8 cellular contexts compared by ENCODE assay signal in genomic region chr18:1663879-1664705, GRCh38.
A peak's percentile ranks its signal among the peaks of the same experiment; 100 is the strongest.
DNase-seq lines count a peak whose midpoint lies in the region; ATAC-seq and TF ChIP-seq lines count a peak whose summit lies in the region.

No MANE protein-coding gene starts in this region.

- no peak overlapping the region for H3K4me3 ChIP-seq in foreskin fibroblast (ENCODE audit: low read depth in 1 of 2, low read length in 2 of 2)

- peak; percentile 68 for ATAC-seq in GM18508 (IDR thresholded peaks at IDR 0.05; ENCODE audit: insufficient read depth, unreplicated experiment)
- peak; percentile 87 for ATAC-seq in HG03442 (IDR thresholded peaks at IDR 0.05; ENCODE audit: unreplicated experiment)

- peak; percentile 29 for TF ChIP-seq CTCF in foreskin fibroblast (IDR thresholded peaks at IDR 0.05; ENCODE audit: low read depth, low read length)
- peak; percentile 77 for TF ChIP-seq CTCF in progenitor cell of endocrine pancreas (IDR thresholded peaks at IDR 0.05; ENCODE audit: unreplicated experiment)

- no peaks in the 10 kb centered on the region for H3K36me3 Mint-ChIP-seq in progenitor cell of endocrine pancreas (ENCODE audit: insufficient read depth)

- no peaks in the 10 kb centered on the region for H3K9me3 Mint-ChIP-seq in progenitor cell of endocrine pancreas (ENCODE audit: low read depth)

- H3K4me1 Mint-ChIP-seq in progenitor cell of endocrine pancreas (ENCODE audit: low read depth), result peaks cover 14% of the 10 kb centered on the region

- DNase-seq in CMK (ENCODE audit: low read depth) (peak; percentile 15), SKM-1 (lab: John Stamatoyannopoulos, UW; ENCODE audit: unreplicated experiment) (peak; percentile 54), foreskin fibroblast (no peak), progenitor cell of endocrine pancreas (ENCODE audit: low spot score, unreplicated experiment) (peak; percentile 22), superior temporal gyrus (ENCODE audit: extremely low spot score) (no peak), DMS79 treated with DMSO at 0.1 percent for 48 hours (lab: John Stamatoyannopoulos, UW) (no peak)

- no peak overlapping the region for H3K4me3 Mint-ChIP-seq in progenitor cell of endocrine pancreas (ENCODE audit: low read depth)

- H3K27ac Mint-ChIP-seq in progenitor cell of endocrine pancreas, result no peak overlapping the region

- H3K27me3 Mint-ChIP-seq in progenitor cell of endocrine pancreas, result no peaks in the 10 kb centered on the region

Comparison
In these comparisons a context has a peak if more than half of its experiments do, and no peak if none do; other contexts are left out.
1. DNase-seq: peak in CMK (single experiment), SKM-1 (single experiment) and progenitor cell of endocrine pancreas (single experiment); none in foreskin fibroblast (0 of 2), superior temporal gyrus (single experiment) and DMS79 treated with DMSO at 0.1 percent for 48 hours (single experiment).